9 cellular contexts compared by ENCODE assay signal in the genomic region with DNA sequence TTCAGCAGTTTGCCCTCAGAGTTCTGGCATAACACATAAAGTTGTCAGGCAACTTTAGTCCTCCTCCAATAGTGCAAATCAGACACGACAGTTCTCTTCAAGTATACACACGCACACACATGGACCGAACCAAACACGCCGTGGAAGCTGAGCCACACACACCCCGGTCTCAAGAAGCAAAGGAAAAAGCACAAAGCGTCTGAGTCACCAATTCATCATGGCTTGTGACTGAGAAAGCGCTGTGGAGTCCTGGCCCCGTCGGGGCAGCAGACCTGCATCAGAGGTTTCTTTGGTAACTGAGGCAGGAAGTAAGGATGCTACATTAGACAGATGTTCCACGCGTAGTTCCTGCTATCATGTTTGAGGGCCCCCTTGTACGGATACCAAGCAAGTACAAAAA.
A peak's percentile ranks its signal among the peaks of the same experiment; 100 is the strongest.
DNase-seq lines count a peak whose midpoint lies in the region; TF ChIP-seq lines count a peak whose summit lies in the region.
"Had no signal": no experiment of that assay in that cellular context is flagged by ENCODE, and none has a peak within 500 bp of the region (broad histone marks: within the 10 kb centered on the region; RNA-seq: fewer than 3 reads in every experiment).

No MANE protein-coding gene starts in this region.

- intact Hi-C loops in vagina (cut with DNase I): loop anchor here (10.0 kb wide), 1 partner anchor 87 kb away; a partner anchor contains a TSS

- no peaks in the 10 kb centered on the region for H3K9me3 ChIP-seq in vagina

- no peak for TF ChIP-seq POLR2A in vagina (IDR thresholded peaks at IDR 0.05)

- DNase-seq in stimulated activated CD4-positive, alpha-beta T cell treated with anti-CD3 and anti-CD28 coated beads, Interleukin-1b, Interleukin-23, amount 100 ng/mL, for 48 hours: peak; percentile 42
- DNase-seq in stimulated activated CD4-positive, alpha-beta T cell treated with anti-CD3 and anti-CD28 coated beads, Interleukin-2, amount 100 ng/mL, for 24 hours: no peak
- DNase-seq in astrocyte of the hippocampus (ENCODE audit: low read depth, low spot score) (peak; percentile 83), kidney tubule cell (ENCODE audit: low spot score) (peak; percentile 37), vagina (ENCODE audit: extremely low spot score in 2 of 2) (no peak), CD1c-positive myeloid dendritic cell (ENCODE audit: extremely low spot score) (no peak), NCI-H146 (lab: John Stamatoyannopoulos, UW) (no peak), iPS-NIHi11 (ENCODE audit: low spot score) (no peak)
- DNase-seq: GF-D8 had no signal

- H3K4me3 ChIP-seq in vagina: no peak overlapping the region

- H3K27ac ChIP-seq in vagina: peak overlapping the region; percentile 78

- TF ChIP-seq CTCF in vagina (IDR thresholded peaks at IDR 0.05): no peak

- H3K36me3 ChIP-seq in vagina: peaks cover 0 to 10% of the 10 kb centered on the region in 2 donors

- H3K4me1 ChIP-seq in vagina: peaks cover 99% of the 10 kb centered on the region

- H3K27me3 ChIP-seq in vagina: no peaks in the 10 kb centered on the region

Comparison
In these comparisons a context has a peak if more than half of its experiments do, and no peak if none do; other contexts are left out.
1. DNase-seq: peak in stimulated activated CD4-positive, alpha-beta T cell treated with anti-CD3 and anti-CD28 coated beads, Interleukin-1b, Interleukin-23, amount 100 ng/mL, for 48 hours (single experiment), astrocyte of the hippocampus (single experiment) and kidney tubule cell (single experiment); none in stimulated activated CD4-positive, alpha-beta T cell treated with anti-CD3 and anti-CD28 coated beads, Interleukin-2, amount 100 ng/mL, for 24 hours (0 of 2), vagina (0 of 2), CD1c-positive myeloid dendritic cell (single experiment), NCI-H146 (single experiment) and iPS-NIHi11 (single experiment).